In genomic region chr1:201648911-201649775, GRCh38 we compare ENCODE assay signal across 8 cellular contexts.
DNase-seq lines count a peak whose midpoint lies in the region; ATAC-seq, FAIRE-seq and TF ChIP-seq lines count a peak whose summit lies in the region.

No MANE protein-coding gene starts in this region.

- no peak for FAIRE-seq in urothelium cell line (lab: Jason Lieb, UNC)

- POLR2A ChIA-PET in PC-3 (lab: Charles Lee; ENCODE audit: unreplicated experiment): interaction anchor here (0.6 kb wide), 1 partner anchor 260 kb away, joined by 3 read pairs; no protein-coding TSS in a partner anchor
- POLR2A ChIA-PET in CD4-positive, alpha-beta memory T cell (lab: Charles Lee; ENCODE audit: partially characterized antibody): no interaction called here

- H3K36me3 Mint-ChIP-seq in CD4-positive, alpha-beta memory T cell: peaks cover 0 to 3% of the 10 kb centered on the region in 2 donors
- H3K36me3 Mint-ChIP-seq in natural killer cell treated with Interleukin-12 subunit alpha and Interleukin-12 subunit beta and Interleukin-15 and Interleukin-18, amount 100 ng/mL, for 72 hours: no peaks in the 10 kb centered on the region

- no peak overlapping the region for H3K9ac ChIP-seq in PC-3 (ENCODE audit: low read length)

- ATAC-seq in PC-3 (peak; percentile 27), sciatic nerve (peak; percentile 8), GM21717 (IDR thresholded peaks at IDR 0.05; ENCODE audit: unreplicated experiment) (no peak)
- ATAC-seq in natural killer cell treated with Interleukin-12 subunit alpha and Interleukin-12 subunit beta and Interleukin-15 and Interleukin-18, amount 100 ng/mL, for 72 hours: no peak

- H3K36me3 ChIP-seq in PC-3 (ENCODE audit: low read depth, low read length): no peaks in the 10 kb centered on the region
- H3K36me3 ChIP-seq in CD4-positive, alpha-beta memory T cell (ENCODE audit: insufficient read depth, low read length): no peaks in the 10 kb centered on the region

- peaks cover 29 to 32% of the 10 kb centered on the region in 2 donors for H3K27me3 Mint-ChIP-seq in CD4-positive, alpha-beta memory T cell
- peaks cover 28 to 39% of the 10 kb centered on the region in 2 donors for H3K27me3 Mint-ChIP-seq in natural killer cell treated with Interleukin-12 subunit alpha and Interleukin-12 subunit beta and Interleukin-15 and Interleukin-18, amount 100 ng/mL, for 72 hours

- no peaks in the 10 kb centered on the region for H3K79me2 ChIP-seq in PC-3 (ENCODE audit: low read length)

- H3K4me3 Mint-ChIP-seq in CD4-positive, alpha-beta memory T cell: peak overlapping the region in 1 of 8 donors; percentile 12
- no peak overlapping the region for H3K4me3 Mint-ChIP-seq in natural killer cell treated with Interleukin-12 subunit alpha and Interleukin-12 subunit beta and Interleukin-15 and Interleukin-18, amount 100 ng/mL, for 72 hours

- H3K4me3 ChIP-seq in PC-3 (ENCODE audit: low read length) (peak overlapping the region; percentile 71), foreskin fibroblast (ENCODE audit: low read depth in 1 of 2, low read length in 2 of 2) (peak overlapping the region; percentile 73 to 86)
- H3K4me3 ChIP-seq in CD4-positive, alpha-beta memory T cell (ENCODE audit: low read length in 2 of 2): no peak overlapping the region

- peaks cover 0 to 2% (median 0%) of the 10 kb centered on the region in 8 donors for H3K9me3 Mint-ChIP-seq in CD4-positive, alpha-beta memory T cell
- H3K9me3 Mint-ChIP-seq in natural killer cell treated with Interleukin-12 subunit alpha and Interleukin-12 subunit beta and Interleukin-15 and Interleukin-18, amount 100 ng/mL, for 72 hours: no peaks in the 10 kb centered on the region

- H3K4me2 ChIP-seq in PC-3 (ENCODE audit: low read length): peak overlapping the region; percentile 90

- no peaks in the 10 kb centered on the region for H3F3A ChIP-seq in PC-3 (ENCODE audit: low read length, unreplicated experiment)

- H2AFZ ChIP-seq in PC-3 (ENCODE audit: low read length): peak overlapping the region; percentile 88

- H3K9me2 ChIP-seq in PC-3 (replicated peaks; ENCODE audit: low read length): no peaks in the 10 kb centered on the region

- CTCF ChIA-PET in PC-3 (lab: Charles Lee): interaction anchor here (1.0 kb wide), 1 partner anchor 47 kb away, joined by 8 read pairs; no protein-coding TSS in a partner anchor
- CTCF ChIA-PET in CD4-positive, alpha-beta memory T cell (lab: Charles Lee; ENCODE audit: partially characterized antibody): interaction anchor here (0.7 kb wide), 1 partner anchor 90 kb away, joined by 3 read pairs; no protein-coding TSS in a partner anchor

- no peaks in the 10 kb centered on the region for H3K27me3 ChIP-seq in PC-3 (ENCODE audit: low read length)
- peaks cover 4% of the 10 kb centered on the region for H3K27me3 ChIP-seq in CD4-positive, alpha-beta memory T cell (ENCODE audit: insufficient read depth, low read length)

- H3K9me3 ChIP-seq in PC-3 (ENCODE audit: low read length): no peaks in the 10 kb centered on the region
- no peaks in the 10 kb centered on the region for H3K9me3 ChIP-seq in CD4-positive, alpha-beta memory T cell (ENCODE audit: control insufficient read depth in 1 of 2, low read length in 2 of 2)

- no TSS peak for BruUV-seq in PC-3 (replicated peaks; lab: Mats Ljungman, UMichigan)

- H3K4me1 Mint-ChIP-seq in CD4-positive, alpha-beta memory T cell: peaks cover 0 to 6% (median 6%) of the 10 kb centered on the region in 4 donors
- H3K4me1 Mint-ChIP-seq in natural killer cell treated with Interleukin-12 subunit alpha and Interleukin-12 subunit beta and Interleukin-15 and Interleukin-18, amount 100 ng/mL, for 72 hours (ENCODE audit: low read depth in 2 of 2): no peaks in the 10 kb centered on the region

- H3K27ac ChIP-seq in PC-3 (ENCODE audit: low read length): no peak overlapping the region
- no peak overlapping the region for H3K27ac ChIP-seq in CD4-positive, alpha-beta memory T cell (ENCODE audit: low read depth, low read length)

- no peaks in the 10 kb centered on the region for H4K20me1 ChIP-seq in PC-3 (ENCODE audit: low read length)

- H3K4me1 ChIP-seq in PC-3 (ENCODE audit: insufficient read depth, low read length): peaks cover 17% of the 10 kb centered on the region; the same call in 1 of the 2 replicates
- H3K4me1 ChIP-seq in CD4-positive, alpha-beta memory T cell (ENCODE audit: insufficient read depth, low read length): no peaks in the 10 kb centered on the region

- DNase-seq in EH (ENCODE audit: low read depth) (peak; percentile 40), PC-3 (no peak), foreskin fibroblast (peak in 1 of 2 donors; percentile 72), sciatic nerve (ENCODE audit: low spot score) (no peak), urothelium cell line (ENCODE audit: low spot score) (no peak)
- DNase-seq in CD4-positive, alpha-beta memory T cell: no peak
- DNase-seq in natural killer cell treated with Interleukin-12 subunit alpha and Interleukin-12 subunit beta and Interleukin-15 and Interleukin-18, amount 100 ng/mL, for 72 hours (ENCODE audit: low spot score): no peak

- no peak overlapping the region for H3K27ac Mint-ChIP-seq in CD4-positive, alpha-beta memory T cell
- no peak overlapping the region for H3K27ac Mint-ChIP-seq in natural killer cell treated with Interleukin-12 subunit alpha and Interleukin-12 subunit beta and Interleukin-15 and Interleukin-18, amount 100 ng/mL, for 72 hours

- TF ChIP-seq CTCF in PC-3 (conservative IDR thresholded peaks at IDR 0.05; ENCODE audit: low read depth, low read length) (no peak), foreskin fibroblast (IDR thresholded peaks at IDR 0.05; ENCODE audit: low read depth, low read length) (no peak)

- intact Hi-C loops in PC-3 (cut with micrococcal nuclease): no loop called here
- intact Hi-C loops in sciatic nerve (cut with DNase I): no loop called here
- intact Hi-C loops in CD4-positive, alpha-beta memory T cell (cut with micrococcal nuclease): no loop called here

Comparison
In these comparisons a context has a peak if more than half of its experiments do, and no peak if none do; other contexts are left out.
1. ATAC-seq: peak in PC-3 (single experiment) and sciatic nerve (single experiment); none in GM21717 (single experiment) and natural killer cell treated with Interleukin-12 subunit alpha and Interleukin-12 subunit beta and Interleukin-15 and Interleukin-18, amount 100 ng/mL, for 72 hours (0 of 2).
2. H3K4me3 ChIP-seq: peak in PC-3 (single experiment) and foreskin fibroblast (2 of 2); none in CD4-positive, alpha-beta memory T cell (0 of 2).